In genomic region chr1:47906009-47906432, GRCh38 we compare ENCODE assay signal across 9 cellular contexts.
A peak's percentile ranks its signal among the peaks of the same experiment; 100 is the strongest.
DNase-seq lines count a peak whose midpoint lies in the region; ATAC-seq lines count a peak whose summit lies in the region.
"Had no signal": no experiment of that assay in that cellular context is flagged by ENCODE, and none has a peak within 500 bp of the region (broad histone marks: within the 10 kb centered on the region; RNA-seq: fewer than 3 reads in every experiment).

No MANE protein-coding gene starts in this region.

- ATAC-seq in GM19467 (IDR thresholded peaks at IDR 0.05; ENCODE audit: unreplicated experiment): no peak
- ATAC-seq in left lobe of liver: no peak
- ATAC-seq in HG02852 (IDR thresholded peaks at IDR 0.05; ENCODE audit: unreplicated experiment): no peak

- peak; percentile 85 for DNase-seq in A172 (ENCODE audit: low spot score)
- DNase-seq in HT1080 (ENCODE audit: low read depth): peak; percentile 68
- DNase-seq in astrocyte of the hippocampus (ENCODE audit: low read depth, low spot score): peak; percentile 49
- peak; percentile 88 for DNase-seq in kidney glomerular epithelial cell (lab: John Stamatoyannopoulos, UW)
- no peak for DNase-seq in left lobe of liver (ENCODE audit: low spot score)
- no peak for DNase-seq in stimulated activated CD4-positive, alpha-beta T cell treated with anti-CD3 and anti-CD28 coated beads, Interleukin-4, amount 100 ng/mL, for 24 hours
- DNase-seq: right lobe of liver had no signal

Comparison
In these comparisons a context has a peak if more than half of its experiments do, and no peak if none do; other contexts are left out.
1. DNase-seq: peak in A172 (single experiment), HT1080 (single experiment), astrocyte of the hippocampus (single experiment) and kidney glomerular epithelial cell (single experiment); none in left lobe of liver (single experiment) and stimulated activated CD4-positive, alpha-beta T cell treated with anti-CD3 and anti-CD28 coated beads, Interleukin-4, amount 100 ng/mL, for 24 hours (single experiment).